20 cellular contexts compared by ENCODE assay signal in the genomic region with DNA sequence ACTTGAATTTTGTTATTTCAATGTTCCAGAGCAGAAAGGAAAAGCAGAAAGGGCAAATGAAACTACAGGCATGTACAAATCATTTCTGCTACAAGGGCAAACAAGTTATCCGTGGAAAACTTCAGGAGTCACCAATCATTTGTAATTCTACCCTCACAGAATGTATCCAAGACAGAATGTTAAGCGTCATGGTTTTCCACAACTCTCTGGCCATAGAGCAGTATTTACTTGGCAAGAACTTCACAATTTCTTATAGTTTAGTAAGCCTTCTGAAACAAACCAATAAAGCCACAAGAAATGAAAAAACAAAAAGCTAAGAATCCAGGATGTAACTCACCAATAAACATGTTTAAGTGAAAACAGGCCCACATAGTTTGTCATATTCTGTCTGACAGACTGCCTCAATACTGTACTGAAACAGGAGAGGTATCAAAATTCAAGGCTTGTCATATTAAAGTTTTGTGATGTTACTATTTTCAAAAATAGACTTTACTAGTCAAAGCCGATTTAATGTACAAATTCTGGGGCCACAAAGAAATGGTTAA.
A peak's percentile ranks its signal among the peaks of the same experiment; 100 is the strongest.
DNase-seq lines count a peak whose midpoint lies in the region; ATAC-seq and TF ChIP-seq lines count a peak whose summit lies in the region.
"Had no signal": no experiment of that assay in that cellular context is flagged by ENCODE, and none has a peak within 500 bp of the region (broad histone marks: within the 10 kb centered on the region; RNA-seq: fewer than 3 reads in every experiment).

No MANE protein-coding gene starts in this region.

- in situ Hi-C loops in astrocyte of the cerebellum (cut with HindIII; ENCODE audit: low sequenced_read_pairs): no loop called here

- H3K4me3 Mint-ChIP-seq in osteocyte (ENCODE audit: unreplicated experiment): no peak overlapping the region
- H3K4me3 Mint-ChIP-seq: naive B cell had no signal

- H3K36me3 ChIP-seq in cardiac muscle cell (peaks cover 24% of the 10 kb centered on the region), heart left ventricle (peaks cover 0 to 55% (median 22%) of the 10 kb centered on the region in 9 donors), tibial artery (peaks cover 5 to 18% (median 15%) of the 10 kb centered on the region in 3 donors), lower lobe of right lung (peaks cover 24% of the 10 kb centered on the region)

- H3K27me3 ChIP-seq in cardiac muscle cell (no peaks in the 10 kb centered on the region), heart left ventricle (no peaks in the 10 kb centered on the region), tibial artery (no peaks in the 10 kb centered on the region), lower lobe of right lung (ENCODE audit: low read depth) (no peaks in the 10 kb centered on the region)
- H3K27me3 ChIP-seq: uterus had no signal

- H3K27ac Mint-ChIP-seq in osteocyte (ENCODE audit: unreplicated experiment): no peak overlapping the region
- H3K27ac Mint-ChIP-seq: naive B cell had no signal

- DNase-seq in cardiac muscle cell (ENCODE audit: low read depth in 1 of 2, low spot score in 1 of 2): peak in 1 of 2 donors; percentile 36
- no peak for DNase-seq in heart left ventricle
- DNase-seq in astrocyte of the cerebellum (ENCODE audit: low read depth): peak; percentile 93
- DNase-seq in iris pigment epithelial cell (ENCODE audit: low read depth): peak; percentile 88
- no peak for DNase-seq in tibial artery
- no peak for DNase-seq in lower lobe of right lung
- DNase-seq in osteocyte (ENCODE audit: extremely low spot score, unreplicated experiment): no peak
- DNase-seq: activated CD4-positive, CD25-positive, alpha-beta regulatory T cell; activated CD8-positive, alpha-beta memory T cell treated with anti-CD3 and anti-CD28 coated beads for 24 hours; COR-L47; left ventricle myocardium superior; MM.1S; naive B cell; NCI-H1930; NCI-H510A treated with DMSO at 0.1 percent for 48 hours; SHP77 treated with DMSO at 0.1 percent for 48 hours; stimulated activated CD4-positive, alpha-beta T cell treated with anti-CD3 and anti-CD28 coated beads, Interleukin-15, amount 100 ng/mL, for 24 hours; T-helper 2 cell; uterus had no signal

- H3K4me1 Mint-ChIP-seq in osteocyte (ENCODE audit: unreplicated experiment): no peaks in the 10 kb centered on the region
- H3K4me1 Mint-ChIP-seq: naive B cell had no signal

- H3K36me3 Mint-ChIP-seq in osteocyte (ENCODE audit: unreplicated experiment): peaks cover 19% of the 10 kb centered on the region

- H3K9me3 Mint-ChIP-seq in osteocyte (ENCODE audit: unreplicated experiment): no peaks in the 10 kb centered on the region
- H3K9me3 Mint-ChIP-seq: naive B cell had no signal

- H3K4me1 ChIP-seq in cardiac muscle cell (ENCODE audit: low read depth) (no peaks in the 10 kb centered on the region), heart left ventricle (peaks cover 0 to 8% (median 0%) of the 10 kb centered on the region in 12 donors), tibial artery (peaks cover 0 to 8% (median 0%) of the 10 kb centered on the region in 4 donors), lower lobe of right lung (no peaks in the 10 kb centered on the region)
- H3K4me1 ChIP-seq: uterus had no signal

- H3K4me3 ChIP-seq in cardiac muscle cell (no peak overlapping the region), heart left ventricle (no peak overlapping the region), astrocyte of the cerebellum (ENCODE audit: low read depth, low read length) (no peak overlapping the region), tibial artery (no peak overlapping the region), lower lobe of right lung (no peak overlapping the region)
- H3K4me3 ChIP-seq: uterus had no signal

- intact Hi-C loops in heart left ventricle (cut with DNase I): no loop called here
- intact Hi-C loops in tibial artery (cut with DNase I; ENCODE audit: low total_unique reads): no loop called here
- intact Hi-C loops in lower lobe of right lung (cut with DNase I): no loop called here

- 71 to 83% (median 77%) methylated on average over 3 of the region's 3 CpGs for WGBS in heart left ventricle, 4 donors

- H3K9me3 ChIP-seq in cardiac muscle cell (ENCODE audit: low read depth) (no peaks in the 10 kb centered on the region), heart left ventricle (no peaks in the 10 kb centered on the region), tibial artery (no peaks in the 10 kb centered on the region), lower lobe of right lung (no peaks in the 10 kb centered on the region)
- H3K9me3 ChIP-seq: uterus had no signal

- H3K27ac ChIP-seq in cardiac muscle cell: peak overlapping the region; percentile 5
- H3K27ac ChIP-seq in heart left ventricle: peak overlapping the region in 2 of 12 donors; percentile 22 to 25
- H3K27ac ChIP-seq in tibial artery: peak overlapping the region; percentile 21 to 32
- H3K27ac ChIP-seq in lower lobe of right lung: no peak overlapping the region
- H3K27ac ChIP-seq: uterus had no signal

- TF ChIP-seq CTCF in cardiac muscle cell (IDR thresholded peaks at IDR 0.05; ENCODE audit: low read depth, low read length): no peak
- TF ChIP-seq CTCF in heart left ventricle (IDR thresholded peaks at IDR 0.05): no peak
- TF ChIP-seq CTCF in astrocyte of the cerebellum (IDR thresholded peaks at IDR 0.05; ENCODE audit: low read depth, low read length, missing control alignments): no peak
- TF ChIP-seq CTCF in tibial artery (IDR thresholded peaks at IDR 0.05): no peak
- no peak for TF ChIP-seq CTCF in lower lobe of right lung (IDR thresholded peaks at IDR 0.05)
- TF ChIP-seq CTCF in osteocyte (IDR thresholded peaks at IDR 0.05): no peak

- no peak for TF ChIP-seq POLR2A in heart left ventricle (IDR thresholded peaks at IDR 0.05)

- no peaks in the 10 kb centered on the region for H3K27me3 Mint-ChIP-seq in osteocyte (ENCODE audit: unreplicated experiment)
- H3K27me3 Mint-ChIP-seq: naive B cell had no signal

- ATAC-seq in heart left ventricle (no peak), HG02610 (IDR thresholded peaks at IDR 0.05; ENCODE audit: unreplicated experiment) (no peak), lower lobe of right lung (no peak)
- ATAC-seq: left ventricle myocardium superior had no signal

Comparison
In these comparisons a context has a peak if more than half of its experiments do, and no peak if none do; other contexts are left out.
1. DNase-seq: peak in astrocyte of the cerebellum (single experiment) and iris pigment epithelial cell (single experiment); none in heart left ventricle (0 of 5), tibial artery (0 of 2), lower lobe of right lung (single experiment) and osteocyte (single experiment).